Comparison of ENCODE assay signal across 10 cellular contexts in the genomic region with DNA sequence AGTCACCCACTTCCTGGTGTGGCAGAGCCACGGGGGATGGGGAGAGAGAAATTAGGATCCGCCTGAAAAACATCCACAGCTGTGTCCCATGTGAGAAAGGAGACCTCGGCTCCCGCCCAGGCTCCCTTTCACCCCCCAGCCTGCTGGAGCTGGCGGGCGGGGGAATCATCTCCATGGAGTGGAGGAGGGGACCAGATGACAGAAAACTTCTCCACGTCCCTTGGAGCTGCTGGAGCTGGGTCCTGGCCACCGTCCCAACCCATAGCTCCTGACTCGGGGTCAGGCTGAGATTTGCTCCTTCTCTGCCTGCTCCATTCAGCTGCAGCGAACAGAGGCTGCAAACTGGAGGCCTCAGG.
DNase-seq lines count a peak whose midpoint lies in the region; ATAC-seq and TF ChIP-seq lines count a peak whose summit lies in the region.
"Had no signal": no experiment of that assay in that cellular context is flagged by ENCODE, and none has a peak within 500 bp of the region (broad histone marks: within the 10 kb centered on the region; RNA-seq: fewer than 3 reads in every experiment).

No MANE protein-coding gene starts in this region.

- H3K27ac Mint-ChIP-seq in T-helper 17 cell = no peak overlapping the region

- DNase-seq in HFF-Myc (ENCODE audit: extremely low read depth, low read depth) (peak; percentile 90), dorsolateral prefrontal cortex (peak in 1 of 10 donors; percentile 39), substantia nigra (lab: John Stamatoyannopoulos, UW) (peak in 10 of 49 donors; percentile 19 to 35 (median 26)), T-helper 17 cell (no peak), C1 segment of cervical spinal cord (lab: John Stamatoyannopoulos, UW) (no peak)
- DNase-seq: activated T-cell treated with anti-CD3 and anti-CD28 coated beads for 4 hours had no signal

- H3K9me3 ChIP-seq in liver (ENCODE audit: control insufficient read depth in 4 of 4, low read length in 3 of 4) (no peaks in the 10 kb centered on the region), T-helper 17 cell (ENCODE audit: control insufficient read depth, low read length, poor library complexity, severe bottlenecking) (no peaks in the 10 kb centered on the region)

- no peaks in the 10 kb centered on the region for H3K27me3 ChIP-seq in dorsolateral prefrontal cortex
- H3K27me3 ChIP-seq in liver (ENCODE audit: control insufficient read depth in 4 of 4, insufficient read depth in 4 of 4, low read length in 3 of 4) = no peaks in the 10 kb centered on the region

- no peak overlapping the region for H3K4me3 Mint-ChIP-seq in T-helper 17 cell
- H3K4me3 Mint-ChIP-seq: T-helper 1 cell treated with Interleukin-12 subunit alpha and Interleukin-12 subunit beta and Interleukin-4 antibody, amounts not matched to agents 30 μg/mL and 1 μg/mL, for 36 hours had no signal

- peaks cover 15 to 49% (median 34%) of the 10 kb centered on the region in 4 donors for H3K4me1 ChIP-seq in liver (ENCODE audit: control insufficient read depth in 4 of 4, insufficient read depth in 4 of 4, low read length in 3 of 4)

- TF ChIP-seq RAD21 in liver (IDR thresholded peaks at IDR 0.05) = peak in 1 of 2 donors; percentile 50

- intact Hi-C loops in dorsolateral prefrontal cortex (cut with DNase I) = no loop called here

- H3K4me3 ChIP-seq in HFF-Myc (replicated peaks; ENCODE audit: low read depth, low read length) = no peak overlapping the region
- H3K4me3 ChIP-seq in dorsolateral prefrontal cortex = no peak overlapping the region
- peak overlapping the region in 1 of 3 donors; percentile 21 for H3K4me3 ChIP-seq in liver (ENCODE audit: low read depth in 1 of 3, low read length in 3 of 3)

- H3K4me1 Mint-ChIP-seq in T-helper 17 cell = peaks cover 6% of the 10 kb centered on the region

- 33% methylated on average over 10 of the region's 10 CpGs for WGBS in liver

- H3K27me3 Mint-ChIP-seq in T-helper 17 cell = no peaks in the 10 kb centered on the region

- no peaks in the 10 kb centered on the region for H3K36me3 ChIP-seq in liver (ENCODE audit: control insufficient read depth in 4 of 4, insufficient read depth in 3 of 4, low read depth in 1 of 4, low read length in 3 of 4)

- peak overlapping the region in 44 of 59 donors; percentile 5 to 82 (median 54) for H3K27ac ChIP-seq in dorsolateral prefrontal cortex
- peak overlapping the region; percentile 98 to 99 for H3K27ac ChIP-seq in liver (ENCODE audit: low read depth in 1 of 2, low read length in 2 of 2)
- peak overlapping the region; percentile 22 for H3K27ac ChIP-seq in substantia nigra (ENCODE audit: low read depth, low read length, poor library complexity, severe bottlenecking)

- H3K36me3 Mint-ChIP-seq in T-helper 17 cell (ENCODE audit: low read depth) = no peaks in the 10 kb centered on the region

- ATAC-seq in T-helper 17 cell = no peak
- no peak for ATAC-seq in HG02763 (IDR thresholded peaks at IDR 0.05; ENCODE audit: unreplicated experiment)
- ATAC-seq in HG02938 (IDR thresholded peaks at IDR 0.05; ENCODE audit: unreplicated experiment) = no peak

- no peak for TF ChIP-seq CTCF in HFF-Myc (IDR thresholded peaks at IDR 0.05; ENCODE audit: low read depth, low read length, missing control alignments)
- no peak for TF ChIP-seq CTCF in dorsolateral prefrontal cortex (IDR thresholded peaks at IDR 0.05 in 54 of 56, conservative IDR thresholded peaks at IDR 0.05 in 2 of 56; ENCODE audit: low read depth in 1 of 56, partially characterized antibody in 56 of 56)
- no peak for TF ChIP-seq CTCF in liver (IDR thresholded peaks at IDR 0.05; ENCODE audit: low read depth, low read length, missing input control)

- peak overlapping the region; percentile 82 to 90 for H3K9ac ChIP-seq in liver (ENCODE audit: low read depth in 1 of 2, low read length in 2 of 2)

TF ChIP-seq in liver, 16 proteins besides CTCF, POLR2A, EP300 and RAD21:
- no peak for TF ChIP-seq GABPA (IDR thresholded peaks at IDR 0.05 in 1 of 2, conservative IDR thresholded peaks at IDR 0.05 in 1 of 2)
- no peak for TF ChIP-seq SP1 (IDR thresholded peaks at IDR 0.05)
- peak; percentile 48 to 52 for TF ChIP-seq RXRA (IDR thresholded peaks at IDR 0.05)
- TF ChIP-seq EGR1 (IDR thresholded peaks at IDR 0.05; ENCODE audit: low read depth in 2 of 2) = no peak
- peak in 1 of 2 donors; percentile 6 for TF ChIP-seq HNF4A (conservative IDR thresholded peaks at IDR 0.05)
- peak; percentile 59 for TF ChIP-seq NR2F2 (IDR thresholded peaks at IDR 0.05)
- TF ChIP-seq JUND (IDR thresholded peaks at IDR 0.05) = no peak
- TF ChIP-seq YY1 (IDR thresholded peaks at IDR 0.05) = no peak
- TF ChIP-seq, protein P1, sequence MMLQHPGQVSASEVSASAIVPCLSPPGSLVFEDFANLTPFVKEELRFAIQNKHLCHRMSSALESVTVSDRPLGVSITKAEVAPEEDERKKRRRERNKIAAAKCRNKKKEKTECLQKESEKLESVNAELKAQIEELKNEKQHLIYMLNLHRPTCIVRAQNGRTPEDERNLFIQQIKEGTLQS (IDR thresholded peaks at IDR 0.05) = no peak
- TF ChIP-seq REST (IDR thresholded peaks at IDR 0.05) = no peak
- no peak for TF ChIP-seq TAF1 (conservative IDR thresholded peaks at IDR 0.05)
- TF ChIP-seq HNF4G (IDR thresholded peaks at IDR 0.05) = no peak
- TF ChIP-seq, protein P2, sequence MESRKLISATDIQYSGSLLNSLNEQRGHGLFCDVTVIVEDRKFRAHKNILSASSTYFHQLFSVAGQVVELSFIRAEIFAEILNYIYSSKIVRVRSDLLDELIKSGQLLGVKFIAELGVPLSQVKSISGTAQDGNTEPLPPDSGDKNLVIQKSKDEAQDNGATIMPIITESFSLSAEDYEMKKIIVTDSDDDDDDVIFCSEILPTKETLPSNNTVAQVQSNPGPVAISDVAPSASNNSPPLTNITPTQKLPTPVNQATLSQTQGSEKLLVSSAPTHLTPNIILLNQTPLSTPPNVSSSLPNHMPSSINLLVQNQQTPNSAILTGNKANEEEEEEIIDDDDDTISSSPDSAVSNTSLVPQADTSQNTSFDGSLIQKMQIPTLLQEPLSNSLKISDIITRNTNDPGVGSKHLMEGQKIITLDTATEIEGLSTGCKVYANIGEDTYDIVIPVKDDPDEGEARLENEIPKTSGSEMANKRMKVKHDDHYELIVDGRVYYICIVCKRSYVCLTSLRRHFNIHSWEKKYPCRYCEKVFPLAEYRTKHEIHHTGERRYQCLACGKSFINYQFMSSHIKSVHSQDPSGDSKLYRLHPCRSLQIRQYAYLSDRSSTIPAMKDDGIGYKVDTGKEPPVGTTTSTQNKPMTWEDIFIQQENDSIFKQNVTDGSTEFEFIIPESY (IDR thresholded peaks at IDR 0.05) = no peak
- TF ChIP-seq MAX (IDR thresholded peaks at IDR 0.05) = peak; percentile 37
- no peak for TF ChIP-seq FOXA2 (IDR thresholded peaks at IDR 0.05)
- no peak for TF ChIP-seq FOXA1 (IDR thresholded peaks at IDR 0.05)

Comparison
In these comparisons a context has a peak if more than half of its experiments do, and no peak if none do; other contexts are left out.
1. H3K27ac ChIP-seq: peak in every context shown above with its lines; median percentile 98 in liver; 54 in dorsolateral prefrontal cortex; 22 in substantia nigra.